20 cellular contexts compared by ENCODE assay signal in genomic region chr10:125105856-125106255, GRCh38.
"Had no signal": no experiment of that assay in that cellular context is flagged by ENCODE, and none has a peak within 500 bp of the region (broad histone marks: within the 10 kb centered on the region; RNA-seq: fewer than 3 reads in every experiment).

No MANE protein-coding gene starts in this region.

- H3K27ac Mint-ChIP-seq: activated naive CD4-positive, alpha-beta T cell treated with anti-CD3 and anti-CD28 coated beads, Interleukin-2, amount 10 ng/mL, durations not matched to agents 7 days and 5 days; activated T-helper 17 cell treated with anti-CD3 and anti-CD28 coated beads, Interleukin-2, amount 50 U/mL, for 72 hours; T-cell had no signal

- H3K27me3 ChIP-seq: adrenal gland, colonic mucosa, esophagus squamous epithelium, pancreas, tibial nerve had no signal

- H3K4me3 Mint-ChIP-seq: activated naive CD4-positive, alpha-beta T cell treated with anti-CD3 and anti-CD28 coated beads, Interleukin-2, amount 10 ng/mL, durations not matched to agents 7 days and 5 days; activated T-helper 17 cell treated with anti-CD3 and anti-CD28 coated beads, Interleukin-2, amount 50 U/mL, for 72 hours; T-cell had no signal

- ATAC-seq: activated T-helper 17 cell treated with anti-CD3 and anti-CD28 coated beads, Interleukin-2, amount 50 U/mL, for 72 hours; pancreas; T-cell had no signal

- H3K27ac ChIP-seq: adrenal gland, colonic mucosa, esophagus squamous epithelium, tibial nerve had no signal

- H3K36me3 ChIP-seq: pancreas had no signal

- H3K27me3 Mint-ChIP-seq: activated naive CD4-positive, alpha-beta T cell treated with anti-CD3 and anti-CD28 coated beads, Interleukin-2, amount 10 ng/mL, durations not matched to agents 7 days and 5 days; activated T-helper 17 cell treated with anti-CD3 and anti-CD28 coated beads, Interleukin-2, amount 50 U/mL, for 72 hours had no signal

- H3K4me1 Mint-ChIP-seq: activated naive CD4-positive, alpha-beta T cell treated with anti-CD3 and anti-CD28 coated beads, Interleukin-2, amount 10 ng/mL, durations not matched to agents 7 days and 5 days; activated T-helper 17 cell treated with anti-CD3 and anti-CD28 coated beads, Interleukin-2, amount 50 U/mL, for 72 hours; T-cell had no signal

- H3K4me3 ChIP-seq: adrenal gland, colonic mucosa, esophagus squamous epithelium, pancreas, tibial nerve had no signal

- DNase-seq: activated CD4-positive, alpha-beta T cell treated with anti-CD3 and anti-CD28 coated beads for 1 hour; activated CD4-positive, alpha-beta T cell treated with anti-CD3 and anti-CD28 coated beads, Interleukin-2, amount 50 U/mL, for 4 hours; activated naive CD4-positive, alpha-beta T cell treated with anti-CD3 and anti-CD28 coated beads, Interleukin-2, amount 10 ng/mL, durations not matched to agents 7 days and 5 days; adrenal gland; caudate nucleus; colonic mucosa; esophagus squamous epithelium; hypothalamus; kidney glomerular epithelial cell; retina; SK-N-SH; stimulated activated CD4-positive, alpha-beta T cell treated with anti-CD3 and anti-CD28 coated beads, Interleukin-15, amount 100 ng/mL, for 24 hours; stimulated activated CD4-positive, alpha-beta T cell treated with anti-CD3 and anti-CD28 coated beads, Interleukin-4, amount 100 ng/mL, for 1 hour; stimulated activated naive CD4-positive, alpha-beta T cell; substantia nigra; T-cell; T1000 had no signal

- H3K9me3 ChIP-seq: adrenal gland, colonic mucosa, esophagus squamous epithelium, pancreas, SK-N-SH had no signal

- H3K36me3 Mint-ChIP-seq: activated naive CD4-positive, alpha-beta T cell treated with anti-CD3 and anti-CD28 coated beads, Interleukin-2, amount 10 ng/mL, durations not matched to agents 7 days and 5 days; T-cell had no signal

- H3K9ac ChIP-seq: SK-N-SH had no signal

- H3K9me3 Mint-ChIP-seq: activated naive CD4-positive, alpha-beta T cell treated with anti-CD3 and anti-CD28 coated beads, Interleukin-2, amount 10 ng/mL, durations not matched to agents 7 days and 5 days had no signal

- H3K4me2 ChIP-seq: SK-N-SH had no signal
